Comparison of ENCODE assay signal across 1 cellular context in genomic region chrX:13721819-13722527, GRCh38.
TF ChIP-seq lines count a peak whose summit lies in the region.

No MANE protein-coding gene starts in this region.

TF ChIP-seq in GM23338, 12 proteins besides CTCF, POLR2A, EP300 and RAD21 (continued from another document):
- no peak for TF ChIP-seq ZNF462 (CRISPR knock-in tag; IDR thresholded peaks at IDR 0.05)
- TF ChIP-seq ZNF331 (CRISPR knock-in tag; IDR thresholded peaks at IDR 0.05; ENCODE audit: low read depth): no peak
- TF ChIP-seq EZH2phosphoT487 (IDR thresholded peaks at IDR 0.05; ENCODE audit: unreplicated experiment): no peak
- no peak for TF ChIP-seq REST (IDR thresholded peaks at IDR 0.05; ENCODE audit: unreplicated experiment)
- no peak for TF ChIP-seq EZH2 (IDR thresholded peaks at IDR 0.05; ENCODE audit: low read depth, unreplicated experiment)
- no peak for TF ChIP-seq POLR2AphosphoS5 (IDR thresholded peaks at IDR 0.05; ENCODE audit: low read depth)
- no peak for TF ChIP-seq JUNB (IDR thresholded peaks at IDR 0.05; ENCODE audit: unreplicated experiment)
- TF ChIP-seq ETS1 (IDR thresholded peaks at IDR 0.05): no peak
